ENCODE assay signal across 15 cellular contexts in genomic region chr6:116073765-116074450, GRCh38. TPM values are rescaled to one million over a fixed set of nuclear protein-coding genes. Genes with fewer than 3 reads are reported as not detected.
DNase-seq lines count a peak whose midpoint lies in the region; ATAC-seq and TF ChIP-seq lines count a peak whose summit lies in the region.
"Had no signal": no experiment of that assay in that cellular context is flagged by ENCODE, and none has a peak within 500 bp of the region (broad histone marks: within the 10 kb centered on the region; RNA-seq: fewer than 3 reads in every experiment).

No MANE protein-coding gene starts in this region.

- H2AFZ ChIP-seq in mesenchymal stem cell (ENCODE audit: low read depth, low read length) = no peak overlapping the region

- no peak overlapping the region for H3K9ac ChIP-seq in mesenchymal stem cell (ENCODE audit: low read length)

- intact Hi-C loops in ascending aorta (cut with DNase I) = no loop called here

- H3K4me3 ChIP-seq in choroid plexus epithelial cell (ENCODE audit: low read depth, low read length) (no peak overlapping the region), mesenchymal stem cell (ENCODE audit: insufficient read depth in 1 of 2, low read depth in 1 of 2, low read length in 2 of 2) (no peak overlapping the region), ascending aorta (no peak overlapping the region)

- H3K9me3 ChIP-seq in mesenchymal stem cell (ENCODE audit: control insufficient read depth, low read length) (no peaks in the 10 kb centered on the region), ascending aorta (no peaks in the 10 kb centered on the region)

- no peak overlapping the region for H3K23ac ChIP-seq in mesenchymal stem cell (ENCODE audit: low read length in 2 of 2)

- ATAC-seq in GM19452 (IDR thresholded peaks at IDR 0.05; ENCODE audit: unreplicated experiment) (no peak), GM18511 (IDR thresholded peaks at IDR 0.05; ENCODE audit: unreplicated experiment) (no peak), left lobe of liver (no peak)
- ATAC-seq: activated CD4-positive, alpha-beta T cell treated with anti-CD3 and anti-CD28 coated beads for 36 hours had no signal

- H2BK12ac ChIP-seq in mesenchymal stem cell (ENCODE audit: low read length in 2 of 2) = no peak overlapping the region

- H3K18ac ChIP-seq in mesenchymal stem cell (ENCODE audit: low read depth in 1 of 2, low read length in 2 of 2) = peak overlapping the region in 1 of 2 experiments; percentile 41

- H2AK5ac ChIP-seq in mesenchymal stem cell (ENCODE audit: low read length, severe bottlenecking) = no peak overlapping the region

- H2BK15ac ChIP-seq in mesenchymal stem cell (ENCODE audit: low read depth, poor library complexity, severe bottlenecking) = no peak overlapping the region

- no peak overlapping the region for H4K91ac ChIP-seq in mesenchymal stem cell (ENCODE audit: low read length)

- peaks cover 2% of the 10 kb centered on the region for H3K4me1 ChIP-seq in mesenchymal stem cell (ENCODE audit: control insufficient read depth, insufficient read depth, low read depth, low read length)
- H3K4me1 ChIP-seq in ascending aorta = peaks cover 0 to 16% of the 10 kb centered on the region in 2 donors

- no peak overlapping the region for H4K8ac ChIP-seq in mesenchymal stem cell (ENCODE audit: low read length)

- no peak overlapping the region for H2BK120ac ChIP-seq in mesenchymal stem cell (ENCODE audit: low read depth, low read length)

- H3K27ac ChIP-seq in mesenchymal stem cell (ENCODE audit: low read length, poor library complexity, severe bottlenecking) (no peak overlapping the region), ascending aorta (no peak overlapping the region)

- H3K27me3 ChIP-seq in mesenchymal stem cell (ENCODE audit: control insufficient read depth in 1 of 2, insufficient read depth in 1 of 2, low read length in 2 of 2) (no peaks in the 10 kb centered on the region), ascending aorta (no peaks in the 10 kb centered on the region)

- H3K4me2 ChIP-seq in mesenchymal stem cell (ENCODE audit: low read length, poor library complexity, severe bottlenecking) = no peak overlapping the region

- WGBS in mesenchymal stem cell = 35% methylated on average over 2 of the region's 2 CpGs

- H3K36me3 ChIP-seq in mesenchymal stem cell (ENCODE audit: control insufficient read depth in 1 of 2, insufficient read depth in 2 of 2, low read depth in 1 of 2, low read length in 2 of 2) (no peaks in the 10 kb centered on the region), ascending aorta (no peaks in the 10 kb centered on the region)

- TF ChIP-seq CTCF in choroid plexus epithelial cell (conservative IDR thresholded peaks at IDR 0.05; ENCODE audit: low read depth, low read length) = no peak
- no peak for TF ChIP-seq CTCF in ascending aorta (IDR thresholded peaks at IDR 0.05)

- no peak overlapping the region for H3K4ac ChIP-seq in mesenchymal stem cell (ENCODE audit: low read depth in 1 of 2, low read length in 2 of 2)

- no peak overlapping the region for H3K14ac ChIP-seq in mesenchymal stem cell (ENCODE audit: low read length in 2 of 2)

- peak; percentile 44 for DNase-seq in Daoy (ENCODE audit: low read depth)
- peak; percentile 72 for DNase-seq in NCI-H146 (lab: John Stamatoyannopoulos, UW)
- peak; percentile 42 for DNase-seq in choroid plexus epithelial cell (ENCODE audit: low read depth)
- peak; percentile 88 for DNase-seq in mesenchymal stem cell
- no peak for DNase-seq in left lobe of liver (ENCODE audit: low spot score)
- DNase-seq in ascending aorta (ENCODE audit: low spot score in 2 of 2) = no peak
- DNase-seq: activated CD4-positive, alpha-beta T cell treated with anti-CD3 and anti-CD28 coated beads for 36 hours; activated effector memory CD4-positive, alpha-beta T cell treated with Interleukin-2 at 50 U/mL for 16 hours; MV-4-11; NCI-H524 treated with DMSO at 0.1 percent for 48 hours; nucleus accumbens had no signal

- H2BK5ac ChIP-seq in mesenchymal stem cell (ENCODE audit: low read depth, low read length, poor library complexity, severe bottlenecking) = no peak overlapping the region

- H3K79me1 ChIP-seq in mesenchymal stem cell (replicated peaks; ENCODE audit: low read length, poor library complexity, severe bottlenecking) = no peaks in the 10 kb centered on the region

RNA-seq across cellular contexts. Expression of gene FRK, which starts 13.2 kb away (rescaled TPM):
- 0.21 and 0.57 TPM in 2 replicates for total RNA-seq in Daoy (2014; rRNA removed; shearing (Covaris generic))
- polyA plus RNA-seq in mesenchymal stem cell (2013, experiment 1 of 2) = 0.03 TPM
- polyA plus RNA-seq in mesenchymal stem cell (2013, experiment 2 of 2) = 0.04 TPM
- total RNA-seq in left lobe of liver (12.6 TPM), ascending aorta (8.4 TPM)

RNA-seq across cellular contexts. Expression of gene NT5DC1, which starts 26.7 kb away (rescaled TPM):
- 5.1 and 18.3 TPM in 2 replicates for total RNA-seq in Daoy (2014; rRNA removed; shearing (Covaris generic))
- polyA plus RNA-seq in mesenchymal stem cell (2013, experiment 1 of 2) = 12.5 TPM
- polyA plus RNA-seq in mesenchymal stem cell (2013, experiment 2 of 2) = 12.2 TPM
- 50.4 TPM for total RNA-seq in left lobe of liver
- total RNA-seq in ascending aorta = 4.6 TPM

RNA-seq across cellular contexts. Expression of gene COL10A1, which starts 52.0 kb away (rescaled TPM):
- 0.17 TPM in 1 of 2 replicates, not detected in the other for total RNA-seq in Daoy (2014; rRNA removed; shearing (Covaris generic))
- 0.01 TPM for polyA plus RNA-seq in mesenchymal stem cell (2013, experiment 1 of 2)
- polyA plus RNA-seq in mesenchymal stem cell (2013, experiment 2 of 2) = not detected
- total RNA-seq in left lobe of liver (not detected), ascending aorta (not detected)
- total RNA-seq: activated CD4-positive, alpha-beta T cell treated with anti-CD3 and anti-CD28 coated beads for 36 hours; glomerular endothelial cell; liver had no signal

Comparison
In these comparisons a context has a peak if more than half of its experiments do, and no peak if none do; other contexts are left out.
1. DNase-seq: peak in Daoy (single experiment), NCI-H146 (single experiment), choroid plexus epithelial cell (single experiment) and mesenchymal stem cell (single experiment); none in left lobe of liver (single experiment) and ascending aorta (0 of 2).